ENCODE assay signal across 38 cellular contexts in the genomic region with DNA sequence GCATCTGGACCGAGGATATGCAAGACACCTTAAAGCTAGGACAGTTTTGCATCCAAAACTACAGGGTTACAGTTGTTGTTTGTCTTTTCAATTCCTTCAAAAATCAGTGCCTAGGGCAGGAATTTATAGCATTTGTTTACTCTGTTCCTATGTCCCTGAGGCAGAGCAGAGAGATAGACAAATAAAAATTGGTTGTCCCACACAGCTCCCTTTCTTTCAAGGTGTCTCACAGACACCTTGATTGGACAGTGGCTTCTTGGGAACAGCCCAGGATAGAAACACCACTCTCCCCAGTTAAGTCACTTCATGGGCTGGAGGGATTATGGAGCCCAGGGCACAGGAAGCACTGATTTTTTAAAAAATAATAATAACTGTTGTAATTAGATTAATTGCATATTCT. TPM values are rescaled to one million over a fixed set of nuclear protein-coding genes. Genes with fewer than 3 reads are reported as not detected.
"Had no signal": no experiment of that assay in that cellular context is flagged by ENCODE, and none has a peak within 500 bp of the region (broad histone marks: within the 10 kb centered on the region; RNA-seq: fewer than 3 reads in every experiment).

No MANE protein-coding gene starts in this region.

- H3K36me3 ChIP-seq: MG63 had no signal

- H3K4me2 ChIP-seq: KMS-11 had no signal

- H3K4me3 ChIP-seq: MG63 had no signal

- H3K27ac ChIP-seq: KMS-11 had no signal

- H3K9me3 ChIP-seq: MG63 had no signal

- DNase-seq: Karpas-422, Kasumi-1, KG1, MG63, MM.1S, MV-4-11, NCI-H1048, NCI-H1092, NCI-H1092 treated with DMSO at 0.1 percent for 48 hours, NCI-H1105, NCI-H1105 treated with DMSO at 0.1 percent for 48 hours, NCI-H1417, NCI-H1417 treated with DMSO at 0.1 percent for 48 hours, NCI-H1436, NCI-H1436 treated with DMSO at 0.1 percent for 48 hours, NCI-H146, NCI-H1694, NCI-H1694 treated with DMSO at 0.1 percent for 48 hours, NCI-H187, NCI-H187 treated with DMSO at 0.1 percent for 48 hours, NCI-H1930, NCI-H2029, NCI-H2029 treated with DMSO at 0.1 percent for 48 hours, NCI-H2081, NCI-H2081 treated with DMSO at 0.1 percent for 48 hours, NCI-H2107, NCI-H2171, NCI-H2171 treated with DMSO at 0.1 percent for 48 hours, NCI-H2227 treated with DMSO at 0.1 percent for 48 hours, NCI-H226, NCI-H345, NCI-H446, NCI-H446 treated with DMSO at 0.1 percent for 48 hours had no signal

- H3K9ac ChIP-seq: KMS-11 had no signal

- H3K27me3 ChIP-seq: MG63 had no signal

RNA-seq across cellular contexts. Expression of gene MAGEB17, which starts 8.0 kb away (rescaled TPM):
- total RNA-seq: LHCN-M2, M059J, MCF 10A, NCI-H460 had no signal

RNA-seq across cellular contexts. Expression of gene GRPR, which starts 52.0 kb away (rescaled TPM):
- total RNA-seq: MCF 10A, NCI-H460 had no signal
